Comparison of ENCODE assay signal across 11 cellular contexts in genomic region chr1:17624540-17625256, GRCh38.
DNase-seq lines count a peak whose midpoint lies in the region; ATAC-seq, FAIRE-seq and TF ChIP-seq lines count a peak whose summit lies in the region.
"Had no signal": no experiment of that assay in that cellular context is flagged by ENCODE, and none has a peak within 500 bp of the region (broad histone marks: within the 10 kb centered on the region; RNA-seq: fewer than 3 reads in every experiment).

No MANE protein-coding gene starts in this region.

- CTCF ChIA-PET in GM10248 (lab: Yijun Ruan, JAX), result interaction anchor here (1.4 to 2.1 kb wide), 3 partner anchors 36 to 130 kb away, joined by 3 to 6 read pairs (median 5); no protein-coding TSS in a partner anchor

- ATAC-seq in left lobe of liver (peak; percentile 21), GM21381 (IDR thresholded peaks at IDR 0.05; ENCODE audit: unreplicated experiment) (no peak)
- ATAC-seq: GM23338 had no signal

- TF ChIP-seq CTCF in GM10248 (IDR thresholded peaks at IDR 0.05; ENCODE audit: control extremely low read depth, extremely low read depth, low read depth, missing control alignments), result no peak

- POLR2A ChIA-PET in GM10248 (lab: Yijun Ruan, JAX), result no interaction called here

- H3K27ac ChIP-seq in cingulate gyrus (ENCODE audit: low read depth, low read length), result peak overlapping the region; percentile 12

- DNase-seq in NCI-H2196 (lab: John Stamatoyannopoulos, UW; ENCODE audit: unreplicated experiment), result peak; percentile 19
- DNase-seq in NCI-H2196 treated with DMSO at 0.1 percent for 48 hours (lab: John Stamatoyannopoulos, UW; ENCODE audit: unreplicated experiment), result no peak
- DNase-seq in left lobe of liver (ENCODE audit: low spot score), result no peak
- peak; percentile 82 for DNase-seq in urothelium cell line (ENCODE audit: low spot score)
- no peak for DNase-seq in GM10248 (ENCODE audit: extremely low spot score)
- no peak for DNase-seq in activated CD4-positive, CD25-positive, alpha-beta regulatory T cell (lab: John Stamatoyannopoulos, UW)

- peak; percentile 23 for FAIRE-seq in urothelium cell line (lab: Jason Lieb, UNC)
- FAIRE-seq: colon, HTR-8/SVneo had no signal

Comparison
In these comparisons a context has a peak if more than half of its experiments do, and no peak if none do; other contexts are left out.
1. DNase-seq: peak in NCI-H2196 (single experiment) and urothelium cell line (single experiment); none in NCI-H2196 treated with DMSO at 0.1 percent for 48 hours (single experiment), left lobe of liver (single experiment), GM10248 (single experiment) and activated CD4-positive, CD25-positive, alpha-beta regulatory T cell (0 of 4).